Comparison of ENCODE assay signal across 17 cellular contexts in genomic region chr13:49739498-49740187, GRCh38.
"Had no signal": no experiment of that assay in that cellular context is flagged by ENCODE, and none has a peak within 500 bp of the region (broad histone marks: within the 10 kb centered on the region; RNA-seq: fewer than 3 reads in every experiment).

No MANE protein-coding gene starts in this region.

- H3K27ac ChIP-seq: dorsolateral prefrontal cortex, epithelial cell of prostate, esophagus muscularis mucosa, gastroesophageal sphincter, neutrophil, right atrium auricular region, uterus had no signal

- H3K27me3 ChIP-seq: dorsolateral prefrontal cortex, esophagus muscularis mucosa, gastroesophageal sphincter, neutrophil, right atrium auricular region, uterus had no signal

- H3K36me3 ChIP-seq: neutrophil, right atrium auricular region, uterus had no signal

- ATAC-seq: gastroesophageal sphincter; naive thymus-derived CD8-positive, alpha-beta T cell had no signal

- H3K4me1 ChIP-seq: esophagus muscularis mucosa, gastroesophageal sphincter, right atrium auricular region, uterus had no signal

- H3K4me2 ChIP-seq: smooth muscle cell had no signal

- H3K4me3 Mint-ChIP-seq: naive thymus-derived CD8-positive, alpha-beta T cell; type B pancreatic cell had no signal

- H3K4me3 ChIP-seq: dorsolateral prefrontal cortex, esophagus muscularis mucosa, gastroesophageal sphincter, right atrium auricular region, smooth muscle cell, uterus had no signal

- DNase-seq: cortex of kidney; dorsolateral prefrontal cortex; effector CD8-positive, alpha-beta T cell; glutamatergic neuron; mammary epithelial cell; naive thymus-derived CD8-positive, alpha-beta T cell; posterior cingulate gyrus; stimulated activated CD4-positive, alpha-beta T cell treated with anti-CD3 and anti-CD28 coated beads, Interleukin-2, amount 100 ng/mL, for 48 hours; stimulated activated naive CD4-positive, alpha-beta T cell treated with Interleukin-2 at 50 U/mL for 16 hours; uterus had no signal

- H3K27ac Mint-ChIP-seq: type B pancreatic cell had no signal

- H3K9me3 ChIP-seq: esophagus muscularis mucosa, gastroesophageal sphincter, neutrophil, right atrium auricular region, uterus had no signal

- H3K9me3 Mint-ChIP-seq: naive thymus-derived CD8-positive, alpha-beta T cell; type B pancreatic cell had no signal

- H3K27me3 Mint-ChIP-seq: naive thymus-derived CD8-positive, alpha-beta T cell; type B pancreatic cell had no signal
